In genomic region chr6:167299641-167300308, GRCh38 we compare ENCODE assay signal across 26 cellular contexts. TPM values are rescaled to one million over a fixed set of nuclear protein-coding genes. Genes with fewer than 3 reads are reported as not detected.
"Had no signal": no experiment of that assay in that cellular context is flagged by ENCODE, and none has a peak within 500 bp of the region (broad histone marks: within the 10 kb centered on the region; RNA-seq: fewer than 3 reads in every experiment).

No MANE protein-coding gene starts in this region.

- ATAC-seq: esophagus mucosa; gastrocnemius medialis; left ventricle myocardium superior; lower lobe of right lung; pancreas; right cardiac atrium; stimulated activated naive B cell treated with anti-CD40 and anti-IgM and Interleukin-4, amounts not matched to agents 10 μg/mL and 1 μg/mL and 100 μg/mL, for 72 hours; upper lobe of right lung had no signal

- H3K4me3 Mint-ChIP-seq: natural killer cell treated with Interleukin-12 subunit alpha and Interleukin-12 subunit beta and Interleukin-15 and Interleukin-18, amount 100 ng/mL, for 72 hours; stimulated activated naive B cell treated with anti-CD40 and anti-IgM and Interleukin-4, amounts not matched to agents 10 μg/mL and 1 μg/mL and 100 μg/mL, for 72 hours; stimulated activated naive CD8-positive, alpha-beta T cell treated with anti-CD3 and anti-CD28 coated beads, Interleukin-15, Interleukin-2, amounts not matched to agents 100 ng/mL and 50 ng/mL, for 24 hours had no signal

- H3K9me3 ChIP-seq: gastrocnemius medialis, lower lobe of right lung, neutrophil, pancreas, transverse colon, upper lobe of right lung, uterus had no signal

- H3K9me3 Mint-ChIP-seq: natural killer cell treated with Interleukin-12 subunit alpha and Interleukin-12 subunit beta and Interleukin-15 and Interleukin-18, amount 100 ng/mL, for 72 hours; stimulated activated naive CD8-positive, alpha-beta T cell treated with anti-CD3 and anti-CD28 coated beads, Interleukin-15, Interleukin-2, amounts not matched to agents 100 ng/mL and 50 ng/mL, for 24 hours had no signal

- H3K36me3 ChIP-seq: gastrocnemius medialis, lower lobe of right lung, neutrophil, pancreas, transverse colon, upper lobe of right lung, uterus had no signal

- DNase-seq: dorsolateral prefrontal cortex; effector CD4-positive, alpha-beta T cell; foreskin fibroblast; gastrocnemius medialis; head of caudate nucleus; left ventricle myocardium superior; lower lobe of right lung; pancreas; right cardiac atrium; stimulated activated CD4-positive, alpha-beta T cell treated with anti-CD3 and anti-CD28 coated beads, Interleukin-15, amount 100 ng/mL, for 24 hours; stimulated activated CD4-positive, alpha-beta T cell treated with anti-CD3 and anti-CD28 coated beads, Interleukin-2, amount 100 ng/mL, for 48 hours; stimulated activated naive B cell treated with anti-CD40 and anti-IgM and Interleukin-4, amounts not matched to agents 10 μg/mL and 1 μg/mL and 100 μg/mL, for 72 hours; transverse colon; upper lobe of right lung; uterus had no signal

- H3K36me3 Mint-ChIP-seq: natural killer cell treated with Interleukin-12 subunit alpha and Interleukin-12 subunit beta and Interleukin-15 and Interleukin-18, amount 100 ng/mL, for 72 hours; stimulated activated naive B cell treated with anti-CD40 and anti-IgM and Interleukin-4, amounts not matched to agents 10 μg/mL and 1 μg/mL and 100 μg/mL, for 72 hours had no signal

- H3K4me1 ChIP-seq: gastrocnemius medialis, lower lobe of right lung, pancreas, transverse colon, upper lobe of right lung, uterus had no signal

- H3K27ac Mint-ChIP-seq: natural killer cell treated with Interleukin-12 subunit alpha and Interleukin-12 subunit beta and Interleukin-15 and Interleukin-18, amount 100 ng/mL, for 72 hours; stimulated activated naive B cell treated with anti-CD40 and anti-IgM and Interleukin-4, amounts not matched to agents 10 μg/mL and 1 μg/mL and 100 μg/mL, for 72 hours; stimulated activated naive CD8-positive, alpha-beta T cell treated with anti-CD3 and anti-CD28 coated beads, Interleukin-15, Interleukin-2, amounts not matched to agents 100 ng/mL and 50 ng/mL, for 24 hours had no signal

- H3K4me3 ChIP-seq: dorsolateral prefrontal cortex, gastrocnemius medialis, lower lobe of right lung, pancreas, skin epidermis, transverse colon, upper lobe of right lung, uterus had no signal

- H3K27me3 ChIP-seq: neutrophil, pancreas, transverse colon, upper lobe of right lung, uterus had no signal

- H3K27ac ChIP-seq: dorsolateral prefrontal cortex, epithelial cell of prostate, gastrocnemius medialis, lower lobe of right lung, neutrophil, pancreas, skin epidermis, transverse colon, upper lobe of right lung, uterus had no signal

RNA-seq across cellular contexts. Expression of gene UNC93A, which starts 8.7 kb away (rescaled TPM):
- total RNA-seq: cerebellum; gastrocnemius medialis; glomerular endothelial cell; left ventricle myocardium superior; lower lobe of right lung; mononuclear cell; natural killer cell treated with Interleukin-12 subunit alpha and Interleukin-12 subunit beta and Interleukin-15 and Interleukin-18, amount 100 ng/mL, for 72 hours; omental fat pad; pancreas; posterior vena cava; right cardiac atrium; transverse colon; upper lobe of right lung had no signal

RNA-seq across cellular contexts. Expression of gene TTLL2, which starts 25.1 kb away (rescaled TPM):
- total RNA-seq: cerebellum; esophagus mucosa; gastrocnemius medialis; glomerular endothelial cell; left ventricle myocardium superior; lower lobe of right lung; mononuclear cell; natural killer cell treated with Interleukin-12 subunit alpha and Interleukin-12 subunit beta and Interleukin-15 and Interleukin-18, amount 100 ng/mL, for 72 hours; omental fat pad; pancreas; posterior vena cava; right cardiac atrium; transverse colon; upper lobe of right lung; uterus had no signal
